In the genomic region with DNA sequence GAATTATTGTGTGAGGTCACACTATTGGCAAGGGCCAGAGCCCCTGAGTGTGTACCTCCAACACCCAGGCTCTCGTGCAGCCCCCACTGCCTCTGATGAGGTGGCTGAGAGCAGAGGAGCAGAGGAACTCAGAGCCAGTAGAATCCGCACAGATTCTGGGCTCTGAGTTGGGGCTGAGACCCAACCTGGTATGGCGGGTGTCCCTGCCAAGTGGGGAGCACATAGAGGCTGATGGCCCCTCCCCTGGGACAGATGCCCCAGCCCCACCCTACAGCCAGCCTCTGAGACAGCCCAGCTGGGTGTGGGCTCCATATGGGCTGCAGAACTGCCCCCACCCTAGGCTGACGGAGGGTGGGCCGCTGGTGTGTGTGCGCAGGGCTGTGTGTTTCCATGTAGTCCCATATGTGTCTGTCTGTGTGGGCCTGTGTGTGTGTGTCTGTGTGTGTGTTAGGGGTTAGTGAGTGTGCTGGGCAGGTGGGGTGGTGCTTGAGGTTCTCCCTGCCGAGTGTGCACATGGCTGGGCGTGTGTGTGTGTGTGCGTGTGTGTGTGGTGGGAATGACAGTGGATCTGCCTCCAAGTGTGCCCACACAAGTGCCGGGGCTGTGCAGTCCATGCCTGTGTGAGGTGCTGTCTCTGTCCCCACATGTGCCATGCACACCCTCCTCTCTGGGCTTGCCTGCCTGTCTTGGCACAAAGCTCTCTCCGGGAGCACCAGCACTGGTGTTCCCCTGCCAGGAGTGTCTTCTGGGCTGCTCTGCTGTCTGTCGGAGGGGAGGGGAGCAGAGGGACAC, we compare ENCODE assay signal across 20 cellular contexts. TPM values are rescaled to one million over a fixed set of nuclear protein-coding genes. Genes with fewer than 3 reads are reported as not detected.
DNase-seq lines count a peak whose midpoint lies in the region; ATAC-seq and TF ChIP-seq lines count a peak whose summit lies in the region.
"Had no signal": no experiment of that assay in that cellular context is flagged by ENCODE, and none has a peak within 500 bp of the region (broad histone marks: within the 10 kb centered on the region; RNA-seq: fewer than 3 reads in every experiment).

No MANE protein-coding gene starts in this region.

- no peak overlapping the region for H2BK12ac ChIP-seq in mesenchymal stem cell (ENCODE audit: low read length in 2 of 2)

- H3K27me3 ChIP-seq in GM23338 (ENCODE audit: insufficient read depth) (peaks cover 54% of the 10 kb centered on the region), NT2/D1 (ENCODE audit: insufficient read depth, insufficient read length) (peaks cover 59% of the 10 kb centered on the region), mesenchymal stem cell (ENCODE audit: control insufficient read depth in 1 of 2, insufficient read depth in 1 of 2, low read length in 2 of 2) (peaks cover 59 to 83% of the 10 kb centered on the region in 2 experiments)

- H3K27ac ChIP-seq in GM23338 (ENCODE audit: low read depth) (no peak overlapping the region), mesenchymal stem cell (ENCODE audit: low read length, poor library complexity, severe bottlenecking) (no peak overlapping the region)
- H3K27ac ChIP-seq: SJSA1 had no signal

- H3K9ac ChIP-seq in NT2/D1 (ENCODE audit: insufficient read length, low read depth) (peak overlapping the region; percentile 46), mesenchymal stem cell (ENCODE audit: low read length) (no peak overlapping the region)

- H2BK15ac ChIP-seq in mesenchymal stem cell (ENCODE audit: low read depth, poor library complexity, severe bottlenecking), result no peak overlapping the region

- no peaks in the 10 kb centered on the region for H3K79me1 ChIP-seq in mesenchymal stem cell (replicated peaks; ENCODE audit: low read length, poor library complexity, severe bottlenecking)

- H2AFZ ChIP-seq in GM23338, result no peak overlapping the region
- no peak overlapping the region for H2AFZ ChIP-seq in mesenchymal stem cell (ENCODE audit: low read depth, low read length)

- H3K4me3 ChIP-seq in GM23338 (no peak overlapping the region), NT2/D1 (ENCODE audit: insufficient read length, low read depth) (no peak overlapping the region), mesenchymal stem cell (ENCODE audit: insufficient read depth in 1 of 2, low read depth in 1 of 2, low read length in 2 of 2) (no peak overlapping the region)
- H3K4me3 ChIP-seq: SJSA1 had no signal

- WGBS in mesenchymal stem cell, result 84% methylated on average over 12 of the region's 12 CpGs

- H3K4ac ChIP-seq in mesenchymal stem cell (ENCODE audit: low read depth in 1 of 2, low read length in 2 of 2), result no peak overlapping the region

- in situ Hi-C loops in GM13977 (cut with MboI; ENCODE audit: low pct_unique_long_range_greater_than_20kb, low sequenced_read_pairs, unreplicated experiment), result no loop called here

- H2AK5ac ChIP-seq in mesenchymal stem cell (ENCODE audit: low read length, severe bottlenecking), result no peak overlapping the region

- DNase-seq in DMS 273 (lab: John Stamatoyannopoulos, UW; ENCODE audit: unreplicated experiment) (peak; percentile 100), GM23338 (ENCODE audit: low spot score) (no peak), NT2/D1 (ENCODE audit: low read depth, low spot score) (no peak), mesenchymal stem cell (no peak), endothelial cell (ENCODE audit: low spot score) (no peak), mesenteric fat pad (ENCODE audit: low spot score) (no peak), GM13977 (ENCODE audit: low spot score) (no peak)
- DNase-seq: CD8-positive, alpha-beta T cell; IMR-90; Kasumi-1; NCI-H1436; NCI-H2081 treated with DMSO at 0.1 percent for 48 hours; NCI-H345; NCI-H774; SW 1271 had no signal

- no peak overlapping the region for H3K18ac ChIP-seq in mesenchymal stem cell (ENCODE audit: low read depth in 1 of 2, low read length in 2 of 2)

- H3K4me2 ChIP-seq in GM23338 (0 out of 2 replicates have a peak overlapping the region, but pooled peaks have one; percentile 20), mesenchymal stem cell (ENCODE audit: low read length, poor library complexity, severe bottlenecking) (no peak overlapping the region)

- no peak overlapping the region for H4K8ac ChIP-seq in mesenchymal stem cell (ENCODE audit: low read length)

- no peak overlapping the region for H2BK120ac ChIP-seq in mesenchymal stem cell (ENCODE audit: low read depth, low read length)

- peak overlapping the region in 1 of 2 experiments; percentile 6 for H3K23ac ChIP-seq in mesenchymal stem cell (ENCODE audit: low read length in 2 of 2)

- H3K9me3 ChIP-seq in NT2/D1 (ENCODE audit: insufficient read depth, low read length) (no peaks in the 10 kb centered on the region), mesenchymal stem cell (ENCODE audit: control insufficient read depth, low read length) (no peaks in the 10 kb centered on the region)
- H3K9me3 ChIP-seq: SJSA1 had no signal

- H3F3A ChIP-seq in GM23338 (replicated peaks; ENCODE audit: low read depth), result 0 out of 2 replicates have a peak, but pooled peaks cover 3% of the 10 kb centered on the region

- H2BK5ac ChIP-seq in mesenchymal stem cell (ENCODE audit: low read depth, low read length, poor library complexity, severe bottlenecking), result no peak overlapping the region

- peak overlapping the region in 1 of 2 experiments; percentile 76 for H3K14ac ChIP-seq in mesenchymal stem cell (ENCODE audit: low read length in 2 of 2)

- no peak overlapping the region for H3K27ac Mint-ChIP-seq in GM23338
- H3K27ac Mint-ChIP-seq in endothelial cell (ENCODE audit: unreplicated experiment), result no peak overlapping the region
- H3K27ac Mint-ChIP-seq: CD8-positive, alpha-beta T cell had no signal

- H3K36me3 Mint-ChIP-seq in GM23338 (ENCODE audit: low read depth) (no peaks in the 10 kb centered on the region), endothelial cell (ENCODE audit: low read depth, unreplicated experiment) (peaks cover 13% of the 10 kb centered on the region)
- H3K36me3 Mint-ChIP-seq: CD8-positive, alpha-beta T cell had no signal

- H3K36me3 ChIP-seq in GM23338 (ENCODE audit: insufficient read depth), result no peaks in the 10 kb centered on the region
- H3K36me3 ChIP-seq in NT2/D1 (ENCODE audit: insufficient read depth, insufficient read length, low read length), result no peaks in the 10 kb centered on the region
- H3K36me3 ChIP-seq in mesenchymal stem cell (ENCODE audit: control insufficient read depth in 1 of 2, insufficient read depth in 2 of 2, low read depth in 1 of 2, low read length in 2 of 2), result no peaks in the 10 kb centered on the region
- H3K36me3 ChIP-seq: SJSA1 had no signal

- peaks cover 47% of the 10 kb centered on the region for H3K4me1 Mint-ChIP-seq in GM23338
- peaks cover 4% of the 10 kb centered on the region for H3K4me1 Mint-ChIP-seq in endothelial cell (ENCODE audit: unreplicated experiment)

- H3K9me3 Mint-ChIP-seq in GM23338 (no peaks in the 10 kb centered on the region), endothelial cell (ENCODE audit: unreplicated experiment) (no peaks in the 10 kb centered on the region)
- H3K9me3 Mint-ChIP-seq: CD8-positive, alpha-beta T cell had no signal

- H3K27me3 Mint-ChIP-seq in GM23338 (ENCODE audit: insufficient read depth, low read depth, poor library complexity) (peaks cover 44% of the 10 kb centered on the region), endothelial cell (ENCODE audit: unreplicated experiment) (peaks cover 25% of the 10 kb centered on the region)

- H4K91ac ChIP-seq in mesenchymal stem cell (ENCODE audit: low read length), result peak overlapping the region; percentile 34

- no peaks in the 10 kb centered on the region for H4K20me1 ChIP-seq in GM23338 (replicated peaks; ENCODE audit: insufficient read depth)

- H3K4me1 ChIP-seq in GM23338 (ENCODE audit: insufficient read depth) (peaks cover 24% of the 10 kb centered on the region), NT2/D1 (ENCODE audit: insufficient read depth, insufficient read length) (peaks cover 38% of the 10 kb centered on the region), mesenchymal stem cell (ENCODE audit: control insufficient read depth, insufficient read depth, low read depth, low read length) (peaks cover 27% of the 10 kb centered on the region)

- H3K9me2 ChIP-seq in GM23338 (ENCODE audit: insufficient read depth), result no peaks in the 10 kb centered on the region

- H3K4me3 Mint-ChIP-seq in GM23338 (no peak overlapping the region), endothelial cell (ENCODE audit: unreplicated experiment) (no peak overlapping the region)
- H3K4me3 Mint-ChIP-seq: CD8-positive, alpha-beta T cell had no signal

- TF ChIP-seq CTCF in GM23338 (conservative IDR thresholded peaks at IDR 0.05; ENCODE audit: low read depth in 2 of 2), result no peak
- no peak for TF ChIP-seq CTCF in endothelial cell (IDR thresholded peaks at IDR 0.05; ENCODE audit: unreplicated experiment)
- TF ChIP-seq CTCF in GM13977 (IDR thresholded peaks at IDR 0.05; ENCODE audit: extremely low read depth, insufficient read depth, missing control alignments), result no peak

- ATAC-seq in GM23338 (no peak), HG03457 (IDR thresholded peaks at IDR 0.05; ENCODE audit: unreplicated experiment) (no peak)
- ATAC-seq: CD8-positive, alpha-beta T cell had no signal

- no peaks in the 10 kb centered on the region for H3K79me2 ChIP-seq in GM23338 (replicated peaks; ENCODE audit: insufficient read depth)

RNA-seq across cellular contexts. Expression of gene FOXO6, which starts 24.4 kb away (rescaled TPM):
- total RNA-seq in GM23338 (2014; rRNA removed; shearing (Covaris generic)), result 4.2 and 4.5 TPM in 2 replicates
- polyA plus RNA-seq in GM23338 (2016; fragmentation: Nextera tagmentation; extraction: Ambion mirVana), result 0.66 and 0.68 TPM in 2 replicates
- 0.59 TPM for polyA plus RNA-seq in mesenchymal stem cell (2013, experiment 1 of 2)
- polyA plus RNA-seq in mesenchymal stem cell (2013, experiment 2 of 2), result 0.71 TPM
- total RNA-seq in endothelial cell (ENCODE audit: unreplicated experiment), result 0.23 TPM
- not detected for total RNA-seq in mesenteric fat pad
- total RNA-seq: IMR-90, OCI-LY7, RPMI7951 had no signal
- polyA plus RNA-seq: AG04450, IMR-90 had no signal
